12 cellular contexts compared by ENCODE assay signal in the genomic region with DNA sequence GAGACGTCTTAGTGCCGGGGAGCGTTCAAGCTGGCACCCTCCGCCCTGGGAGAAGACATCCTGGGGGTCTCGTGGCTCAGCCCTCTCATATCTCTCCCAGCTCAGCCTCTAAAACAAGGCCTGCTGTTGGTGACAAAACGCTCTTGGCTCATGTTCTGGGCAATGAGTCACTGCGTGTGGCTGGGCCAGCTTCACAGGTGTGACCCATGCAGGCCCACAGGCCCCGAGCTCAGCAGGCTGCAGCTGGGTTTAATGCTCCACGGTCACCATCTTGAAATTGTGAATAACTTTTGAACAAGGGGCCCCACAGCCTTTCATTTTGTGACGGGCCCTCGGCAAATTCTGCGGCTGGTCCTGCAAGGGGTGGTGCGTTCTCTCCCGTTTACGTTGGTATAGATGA. TPM values are rescaled to one million over a fixed set of nuclear protein-coding genes. Genes with fewer than 3 reads are reported as not detected.
DNase-seq lines count a peak whose midpoint lies in the region; ATAC-seq and TF ChIP-seq lines count a peak whose summit lies in the region.
"Had no signal": no experiment of that assay in that cellular context is flagged by ENCODE, and none has a peak within 500 bp of the region (broad histone marks: within the 10 kb centered on the region; RNA-seq: fewer than 3 reads in every experiment).

No MANE protein-coding gene starts in this region.

- no peaks in the 10 kb centered on the region for H3K27me3 Mint-ChIP-seq in WTC11 (ENCODE audit: low read depth)

- intact Hi-C loops in HCT116 (cut with micrococcal nuclease) = loop anchor here (2.0 kb wide), 1 partner anchor 41 kb away; no protein-coding TSS in a partner anchor
- intact Hi-C loops in gastrocnemius medialis (cut with DNase I; ENCODE audit: low total_unique reads) = loop anchor here (5.0 kb wide), 1 partner anchor 1101 kb away; a partner anchor contains a TSS

- H3K9me3 Mint-ChIP-seq in WTC11 = no peaks in the 10 kb centered on the region
- H3K9me3 Mint-ChIP-seq: activated naive CD8-positive, alpha-beta T cell treated with anti-CD3 and anti-CD28 coated beads, Interleukin-2, amount 10 ng/mL, durations not matched to agents 7 days and 5 days; HFFc6; stimulated activated naive CD8-positive, alpha-beta T cell treated with anti-CD3 and anti-CD28 coated beads, Interleukin-15, Interleukin-2, amounts not matched to agents 100 ng/mL and 50 ng/mL, for 24 hours had no signal

- no peak overlapping the region for H3K27ac ChIP-seq in HCT116 (ENCODE audit: low read depth, low read length)
- H3K27ac ChIP-seq in gastrocnemius medialis = no peak overlapping the region
- H3K27ac ChIP-seq: heart right ventricle had no signal

- no peak overlapping the region for H3K4me2 ChIP-seq in HCT116 (ENCODE audit: low read length)

- POLR2A ChIA-PET in HCT116 (lab: Charles Lee) (interaction anchor here (1.2 to 1.3 kb wide), 3 partner anchors 10 to 21 kb away, joined by 4 to 5 read pairs (median 4); no protein-coding TSS in a partner anchor), WTC11 (lab: Charles Lee) (interaction anchor here (0.8 to 1.7 kb wide), 4 partner anchors 9 to 41 kb away, joined by 3 to 16 read pairs (median 4); a partner anchor contains a TSS)

- no peaks in the 10 kb centered on the region for H3K27me3 ChIP-seq in HCT116 (ENCODE audit: insufficient read depth, low read length)
- no peaks in the 10 kb centered on the region for H3K27me3 ChIP-seq in gastrocnemius medialis

- no peaks in the 10 kb centered on the region for H3K36me3 Mint-ChIP-seq in WTC11
- H3K36me3 Mint-ChIP-seq: activated naive CD8-positive, alpha-beta T cell treated with anti-CD3 and anti-CD28 coated beads, Interleukin-2, amount 10 ng/mL, durations not matched to agents 7 days and 5 days had no signal

- H3K4me3 ChIP-seq in HCT116 (replicated peaks in 1 of 2; ENCODE audit: low read depth in 1 of 2, low read length in 2 of 2) (no peak overlapping the region), gastrocnemius medialis (no peak overlapping the region)
- H3K4me3 ChIP-seq: heart right ventricle had no signal

- H3K36me3 ChIP-seq in HCT116 (ENCODE audit: control insufficient read depth in 1 of 2, insufficient read depth in 2 of 2, low read length in 2 of 2) (no peaks in the 10 kb centered on the region), gastrocnemius medialis (peaks cover 0 to 4% of the 10 kb centered on the region in 2 donors)

- no peak for TF ChIP-seq POLR2A in HCT116 (IDR thresholded peaks at IDR 0.05; ENCODE audit: borderline replicate concordance, extremely low read depth, insufficient read depth, insufficient read length)
- no peak for TF ChIP-seq POLR2A in gastrocnemius medialis (IDR thresholded peaks at IDR 0.05)

- no peak overlapping the region for H3K4me3 Mint-ChIP-seq in WTC11
- H3K4me3 Mint-ChIP-seq: activated naive CD8-positive, alpha-beta T cell treated with anti-CD3 and anti-CD28 coated beads, Interleukin-2, amount 10 ng/mL, durations not matched to agents 7 days and 5 days; HFFc6; stimulated activated naive CD8-positive, alpha-beta T cell treated with anti-CD3 and anti-CD28 coated beads, Interleukin-15, Interleukin-2, amounts not matched to agents 100 ng/mL and 50 ng/mL, for 24 hours had no signal

- H3K27ac Mint-ChIP-seq in WTC11 = peak overlapping the region; percentile 67
- H3K27ac Mint-ChIP-seq: activated naive CD8-positive, alpha-beta T cell treated with anti-CD3 and anti-CD28 coated beads, Interleukin-2, amount 10 ng/mL, durations not matched to agents 7 days and 5 days; HFFc6; stimulated activated naive CD8-positive, alpha-beta T cell treated with anti-CD3 and anti-CD28 coated beads, Interleukin-15, Interleukin-2, amounts not matched to agents 100 ng/mL and 50 ng/mL, for 24 hours had no signal

- H3K4me1 ChIP-seq in HCT116 (ENCODE audit: control insufficient read depth in 1 of 2, insufficient read depth in 2 of 2, low read length in 2 of 2) = peaks cover 0 to 13% of the 10 kb centered on the region in 2 experiments; a peak in 1 of 4 replicates
- no peaks in the 10 kb centered on the region for H3K4me1 ChIP-seq in gastrocnemius medialis
- H3K4me1 ChIP-seq: heart right ventricle had no signal

- H3K9me3 ChIP-seq in HCT116 (ENCODE audit: control insufficient read depth in 1 of 2, insufficient read depth in 1 of 2, low read depth in 1 of 2, low read length in 2 of 2) (no peaks in the 10 kb centered on the region), gastrocnemius medialis (no peaks in the 10 kb centered on the region)
- H3K9me3 ChIP-seq: Caco-2, heart right ventricle had no signal

- no peak overlapping the region for H2AFZ ChIP-seq in HCT116 (ENCODE audit: low read depth, low read length, poor library complexity, severe bottlenecking)

- CTCF ChIA-PET in HCT116 (lab: Charles Lee) = interaction anchor here (0.6 to 2.7 kb wide), 13 partner anchors 9 to 452 kb away, joined by 3 to 25 read pairs (median 4); a partner anchor contains a TSS
- CTCF ChIA-PET in WTC11 (lab: Charles Lee) = interaction anchor here (0.6 to 5.4 kb wide), 45 partner anchors 8 to 1026 kb away, joined by 3 to 107 read pairs (median 6); a partner anchor contains a TSS

- H3K9ac ChIP-seq in HCT116 (ENCODE audit: low read length) = no peak overlapping the region

- TF ChIP-seq RAD21 in HCT116 (IDR thresholded peaks at IDR 0.05; ENCODE audit: low read depth) = no peak

- no peak for TF ChIP-seq CTCF in HCT116 (IDR thresholded peaks at IDR 0.05 in 2 of 3, conservative IDR thresholded peaks at IDR 0.05 in 1 of 3; ENCODE audit: borderline replicate concordance in 1 of 3, insufficient read depth in 1 of 3, low read depth in 2 of 3, low read length in 2 of 3)
- no peak for TF ChIP-seq CTCF in WTC11 (IDR thresholded peaks at IDR 0.05)
- TF ChIP-seq CTCF in gastrocnemius medialis (IDR thresholded peaks at IDR 0.05 in 4 of 5, conservative IDR thresholded peaks at IDR 0.05 in 1 of 5) = no peak

- ATAC-seq in HCT116 = 0 out of 2 replicates have a peak, but pooled peaks have one; percentile 26
- ATAC-seq in WTC11 = no peak
- ATAC-seq in gastrocnemius medialis = peak; percentile 68 to 81
- no peak for ATAC-seq in GM18498 (IDR thresholded peaks at IDR 0.05; ENCODE audit: unreplicated experiment)

- H3K4me1 Mint-ChIP-seq in WTC11 = peaks cover 16% of the 10 kb centered on the region
- H3K4me1 Mint-ChIP-seq: activated naive CD8-positive, alpha-beta T cell treated with anti-CD3 and anti-CD28 coated beads, Interleukin-2, amount 10 ng/mL, durations not matched to agents 7 days and 5 days had no signal

- H3K9me2 ChIP-seq in HCT116 (ENCODE audit: insufficient read depth) = no peaks in the 10 kb centered on the region

- in situ Hi-C loops in gastrocnemius medialis (cut with MboI; ENCODE audit: low sequenced_read_pairs in 4 of 4) = no loop called here

- DNase-seq in HCT116 (ENCODE audit: low read depth, low spot score) (no peak), WTC11 (ENCODE audit: low spot score) (no peak), hepatic stellate cell (ENCODE audit: low spot score) (peak; percentile 7), gastrocnemius medialis (peak in 1 of 2 donors; percentile 59), NCI-H524 treated with DMSO at 0.1 percent for 48 hours (lab: John Stamatoyannopoulos, UW) (no peak), NCI-H526 treated with DMSO at 0.1 percent for 48 hours (lab: John Stamatoyannopoulos, UW) (no peak)
- DNase-seq: activated naive CD8-positive, alpha-beta T cell treated with anti-CD3 and anti-CD28 coated beads, Interleukin-2, amount 10 ng/mL, durations not matched to agents 7 days and 5 days; heart right ventricle; HFFc6 had no signal

- H4K20me1 ChIP-seq in HCT116 (ENCODE audit: insufficient read depth) = no peaks in the 10 kb centered on the region

- RAD21 ChIA-PET in HCT116 (lab: Charles Lee; ENCODE audit: low non-redundant PET in 1 of 2, low total read pairs in 2 of 2, uncharacterized antibody in 2 of 2, unreplicated experiment in 2 of 2) = interaction anchor here (1.1 to 1.8 kb wide), 2 partner anchors 22 to 41 kb away, joined by 5 to 7 read pairs; a partner anchor contains a TSS

- H3K79me2 ChIP-seq in HCT116 (ENCODE audit: insufficient read depth, low read length) = no peaks in the 10 kb centered on the region

- BruUV-seq in HCT116 (replicated peaks; lab: Mats Ljungman, UMichigan) = no TSS peak

TF ChIP-seq in HCT116, 20 proteins besides CTCF, POLR2A, EP300 and RAD21:
- TF ChIP-seq YY1 (IDR thresholded peaks at IDR 0.05; ENCODE audit: extremely low read depth, insufficient replicate concordance, low read depth, low read length) = no peak
- TF ChIP-seq FOSL1 (IDR thresholded peaks at IDR 0.05; ENCODE audit: low read depth) = no peak
- no peak for TF ChIP-seq POLR2AphosphoS5 (IDR thresholded peaks at IDR 0.05; ENCODE audit: low read depth, low read length)

TF ChIP-seq in WTC11, 78 proteins besides CTCF, POLR2A, EP300 and RAD21 (continues in another document):
- TF ChIP-seq, protein P1, sequence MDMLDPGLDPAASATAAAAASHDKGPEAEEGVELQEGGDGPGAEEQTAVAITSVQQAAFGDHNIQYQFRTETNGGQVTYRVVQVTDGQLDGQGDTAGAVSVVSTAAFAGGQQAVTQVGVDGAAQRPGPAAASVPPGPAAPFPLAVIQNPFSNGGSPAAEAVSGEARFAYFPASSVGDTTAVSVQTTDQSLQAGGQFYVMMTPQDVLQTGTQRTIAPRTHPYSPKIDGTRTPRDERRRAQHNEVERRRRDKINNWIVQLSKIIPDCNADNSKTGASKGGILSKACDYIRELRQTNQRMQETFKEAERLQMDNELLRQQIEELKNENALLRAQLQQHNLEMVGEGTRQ (CRISPR knock-in tag; IDR thresholded peaks at IDR 0.05) = no peak
- no peak for TF ChIP-seq GRHL2 (CRISPR knock-in tag; IDR thresholded peaks at IDR 0.05; ENCODE audit: insufficient replicate concordance, severe bottlenecking)
- TF ChIP-seq, protein P2, sequence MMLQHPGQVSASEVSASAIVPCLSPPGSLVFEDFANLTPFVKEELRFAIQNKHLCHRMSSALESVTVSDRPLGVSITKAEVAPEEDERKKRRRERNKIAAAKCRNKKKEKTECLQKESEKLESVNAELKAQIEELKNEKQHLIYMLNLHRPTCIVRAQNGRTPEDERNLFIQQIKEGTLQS (CRISPR knock-in tag; conservative IDR thresholded peaks at IDR 0.05) = no peak
- no peak for TF ChIP-seq NR1H2 (CRISPR knock-in tag; IDR thresholded peaks at IDR 0.05)

RNA-seq across cellular contexts. Expression of a gene that starts 22.4 kb away (rescaled TPM):
- 131 TPM for total RNA-seq in HCT116 (2021; ENCODE audit: unreplicated experiment)
- polyA plus RNA-seq in HCT116 (2012) = 139 and 156 TPM in 2 replicates
- 91.6 to 97.7 TPM (median 93.9 TPM) in 3 replicates for total RNA-seq in WTC11 (2021)
- total RNA-seq in gastrocnemius medialis = 10 to 100 TPM; 39.2 to 72.3 (median 70.1) TPM

RNA-seq across cellular contexts. Expression of a gene that starts 23.1 kb away (rescaled TPM):
- total RNA-seq in HCT116 (2021; ENCODE audit: unreplicated experiment) (248 TPM), WTC11 (2021) (142 to 160 TPM (median 142 TPM) in 3 replicates), gastrocnemius medialis (10 to 100 TPM; 27.4 to 32.8 (median 30.0) TPM)
- polyA plus RNA-seq in HCT116 (2012) = 244 and 255 TPM in 2 replicates

RNA-seq across cellular contexts. Expression of a gene that starts 46.0 kb away (rescaled TPM):
- total RNA-seq in HCT116 (2021; ENCODE audit: unreplicated experiment) (0.25 TPM), WTC11 (2021) (0.18 to 0.83 TPM (median 0.25 TPM) in 3 replicates), gastrocnemius medialis (not detected)
- 0.57 and 0.62 TPM in 2 replicates for polyA plus RNA-seq in HCT116 (2012)
- total RNA-seq: activated naive CD8-positive, alpha-beta T cell treated with anti-CD3 and anti-CD28 coated beads, Interleukin-2, amount 10 ng/mL, durations not matched to agents 7 days and 5 days; HFFc6 had no signal

Comparison
In these comparisons a context has a peak if more than half of its experiments do, and no peak if none do; other contexts are left out.
1. ATAC-seq: peak in HCT116 (single experiment) and gastrocnemius medialis (2 of 2); none in WTC11 (single experiment) and GM18498 (single experiment).